Comparison of ENCODE assay signal across 1 cellular context in the genomic region with DNA sequence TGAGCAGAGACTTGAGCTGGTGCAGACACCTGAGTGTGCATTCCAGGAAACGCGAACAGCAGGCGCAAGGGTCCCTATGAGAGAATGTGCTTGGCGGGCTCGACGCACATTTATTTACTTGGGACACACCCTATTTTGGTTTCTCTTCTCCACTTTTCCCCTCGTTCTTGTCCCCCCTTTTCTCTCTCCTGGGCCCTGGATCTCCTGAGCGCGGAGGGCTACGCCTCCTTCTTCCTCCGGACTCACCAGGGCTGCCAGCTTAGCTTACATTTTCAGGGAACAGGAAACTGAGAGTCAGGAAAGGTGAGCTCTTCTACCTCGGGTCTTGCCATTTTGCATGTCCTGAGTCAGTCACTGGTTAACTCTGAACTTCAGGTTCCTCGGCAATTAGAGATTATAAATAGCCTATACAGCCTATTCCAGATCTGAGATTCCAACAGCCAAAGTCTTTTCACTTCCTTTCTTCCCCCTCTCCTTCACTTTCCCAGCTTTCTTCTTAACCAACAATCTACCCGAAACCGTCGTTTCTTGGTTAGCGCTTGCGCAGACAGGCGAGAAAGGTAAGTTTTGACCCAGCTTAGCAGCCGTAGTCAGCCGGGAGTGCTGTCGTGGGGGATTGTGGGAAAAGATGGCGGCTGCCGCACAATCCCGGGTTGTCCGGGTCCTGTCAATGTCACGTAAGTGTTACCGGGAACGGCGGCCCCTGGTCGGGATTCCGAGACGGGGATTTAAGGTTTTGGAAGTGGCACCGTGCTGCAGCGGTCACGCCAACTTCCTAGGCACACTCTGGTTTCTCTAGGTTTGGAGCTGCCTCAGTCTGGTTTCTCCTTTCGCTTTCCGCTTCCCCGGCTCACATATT.
TF ChIP-seq lines count a peak whose summit lies in the region.

A gene (minus strand): TSS at position 553 of the 859 bp plus-strand sequence. CDS start 10,855 bp downstream, outside the sequence.
A gene (plus strand): TSS at position 616 of the 859 bp plus-strand sequence. CDS start 13 bp downstream, at position 629.

TF ChIP-seq in GM12878, 131 proteins besides CTCF, POLR2A, EP300 and RAD21 (continued from another document and continues in another):
- TF ChIP-seq, protein P1, sequence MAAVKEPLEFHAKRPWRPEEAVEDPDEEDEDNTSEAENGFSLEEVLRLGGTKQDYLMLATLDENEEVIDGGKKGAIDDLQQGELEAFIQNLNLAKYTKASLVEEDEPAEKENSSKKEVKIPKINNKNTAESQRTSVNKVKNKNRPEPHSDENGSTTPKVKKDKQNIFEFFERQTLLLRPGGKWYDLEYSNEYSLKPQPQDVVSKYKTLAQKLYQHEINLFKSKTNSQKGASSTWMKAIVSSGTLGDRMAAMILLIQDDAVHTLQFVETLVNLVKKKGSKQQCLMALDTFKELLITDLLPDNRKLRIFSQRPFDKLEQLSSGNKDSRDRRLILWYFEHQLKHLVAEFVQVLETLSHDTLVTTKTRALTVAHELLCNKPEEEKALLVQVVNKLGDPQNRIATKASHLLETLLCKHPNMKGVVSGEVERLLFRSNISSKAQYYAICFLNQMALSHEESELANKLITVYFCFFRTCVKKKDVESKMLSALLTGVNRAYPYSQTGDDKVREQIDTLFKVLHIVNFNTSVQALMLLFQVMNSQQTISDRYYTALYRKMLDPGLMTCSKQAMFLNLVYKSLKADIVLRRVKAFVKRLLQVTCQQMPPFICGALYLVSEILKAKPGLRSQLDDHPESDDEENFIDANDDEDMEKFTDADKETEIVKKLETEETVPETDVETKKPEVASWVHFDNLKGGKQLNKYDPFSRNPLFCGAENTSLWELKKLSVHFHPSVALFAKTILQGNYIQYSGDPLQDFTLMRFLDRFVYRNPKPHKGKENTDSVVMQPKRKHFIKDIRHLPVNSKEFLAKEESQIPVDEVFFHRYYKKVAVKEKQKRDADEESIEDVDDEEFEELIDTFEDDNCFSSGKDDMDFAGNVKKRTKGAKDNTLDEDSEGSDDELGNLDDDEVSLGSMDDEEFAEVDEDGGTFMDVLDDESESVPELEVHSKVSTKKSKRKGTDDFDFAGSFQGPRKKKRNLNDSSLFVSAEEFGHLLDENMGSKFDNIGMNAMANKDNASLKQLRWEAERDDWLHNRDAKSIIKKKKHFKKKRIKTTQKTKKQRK (IDR thresholded peaks at IDR 0.05; ENCODE audit: low read depth, low read length), result no peak
- TF ChIP-seq PAX5 (IDR thresholded peaks at IDR 0.05; ENCODE audit: borderline replicate concordance, low read depth, low read length) (0 out of 2 replicates have a peak, but pooled peaks have one; percentile 18), SUZ12 (IDR thresholded peaks at IDR 0.05; ENCODE audit: unreplicated experiment) (no peak), RBBP5 (conservative IDR thresholded peaks at IDR 0.05) (peak; percentile 60; the same call in 1 of the 2 replicates), ZNF217 (IDR thresholded peaks at IDR 0.05) (no peak), ATF7 (IDR thresholded peaks at IDR 0.05; ENCODE audit: low read depth) (peak; percentile 32; the same call in 1 of the 2 replicates), EZH2 (IDR thresholded peaks at IDR 0.05; ENCODE audit: borderline replicate concordance, control insufficient read depth, low read depth, low read length) (no peak), SRF (IDR thresholded peaks at IDR 0.05; ENCODE audit: low read depth in 2 of 2, low read length in 2 of 2) (no peak), RB1 (IDR thresholded peaks at IDR 0.05; ENCODE audit: borderline replicate concordance) (peak; percentile 38; the same call in 1 of the 2 replicates), POLR2AphosphoS5 (IDR thresholded peaks at IDR 0.05; ENCODE audit: low read length) (peak; percentile 95), FOS (IDR thresholded peaks at IDR 0.05; ENCODE audit: borderline replicate concordance, extremely low read depth, insufficient read length) (no peak), TCF7 (IDR thresholded peaks at IDR 0.05; ENCODE audit: borderline replicate concordance) (no peak), ZSCAN29 (IDR thresholded peaks at IDR 0.05) (no peak), KAT2A (conservative IDR thresholded peaks at IDR 0.05; ENCODE audit: control insufficient read depth, low read depth, low read length) (no peak), IRF4 (IDR thresholded peaks at IDR 0.05; ENCODE audit: low read depth, low read length) (peak; percentile 79), SUPT20H (IDR thresholded peaks at IDR 0.05; ENCODE audit: borderline replicate concordance, control insufficient read depth, low read depth, low read length) (no peak), DPF2 (IDR thresholded peaks at IDR 0.05) (no peak), ASH2L (IDR thresholded peaks at IDR 0.05; ENCODE audit: borderline replicate concordance, low read depth) (peak; percentile 91; the same call in 1 of the 2 replicates), ESRRA (IDR thresholded peaks at IDR 0.05; ENCODE audit: low read length) (peak; percentile 92), TCF3 (IDR thresholded peaks at IDR 0.05; ENCODE audit: borderline replicate concordance, insufficient read depth, low read depth, low read length) (peak; percentile 51; the same call in 1 of the 2 replicates), BMI1 (IDR thresholded peaks at IDR 0.05; ENCODE audit: borderline replicate concordance) (no peak), EED (IDR thresholded peaks at IDR 0.05; ENCODE audit: low read depth) (peak; percentile 49; the same call in 1 of the 2 replicates), LARP7 (IDR thresholded peaks at IDR 0.05) (no peak), ZNF24 (IDR thresholded peaks at IDR 0.05) (no peak), MYB (IDR thresholded peaks at IDR 0.05; ENCODE audit: borderline replicate concordance, low read depth, low read length) (no peak), ZBED1 (IDR thresholded peaks at IDR 0.05; ENCODE audit: borderline replicate concordance) (no peak), SPI1 (IDR thresholded peaks at IDR 0.05; ENCODE audit: borderline replicate concordance, insufficient read depth, low read depth, low read length) (no peak)
- TF ChIP-seq, protein P2, sequence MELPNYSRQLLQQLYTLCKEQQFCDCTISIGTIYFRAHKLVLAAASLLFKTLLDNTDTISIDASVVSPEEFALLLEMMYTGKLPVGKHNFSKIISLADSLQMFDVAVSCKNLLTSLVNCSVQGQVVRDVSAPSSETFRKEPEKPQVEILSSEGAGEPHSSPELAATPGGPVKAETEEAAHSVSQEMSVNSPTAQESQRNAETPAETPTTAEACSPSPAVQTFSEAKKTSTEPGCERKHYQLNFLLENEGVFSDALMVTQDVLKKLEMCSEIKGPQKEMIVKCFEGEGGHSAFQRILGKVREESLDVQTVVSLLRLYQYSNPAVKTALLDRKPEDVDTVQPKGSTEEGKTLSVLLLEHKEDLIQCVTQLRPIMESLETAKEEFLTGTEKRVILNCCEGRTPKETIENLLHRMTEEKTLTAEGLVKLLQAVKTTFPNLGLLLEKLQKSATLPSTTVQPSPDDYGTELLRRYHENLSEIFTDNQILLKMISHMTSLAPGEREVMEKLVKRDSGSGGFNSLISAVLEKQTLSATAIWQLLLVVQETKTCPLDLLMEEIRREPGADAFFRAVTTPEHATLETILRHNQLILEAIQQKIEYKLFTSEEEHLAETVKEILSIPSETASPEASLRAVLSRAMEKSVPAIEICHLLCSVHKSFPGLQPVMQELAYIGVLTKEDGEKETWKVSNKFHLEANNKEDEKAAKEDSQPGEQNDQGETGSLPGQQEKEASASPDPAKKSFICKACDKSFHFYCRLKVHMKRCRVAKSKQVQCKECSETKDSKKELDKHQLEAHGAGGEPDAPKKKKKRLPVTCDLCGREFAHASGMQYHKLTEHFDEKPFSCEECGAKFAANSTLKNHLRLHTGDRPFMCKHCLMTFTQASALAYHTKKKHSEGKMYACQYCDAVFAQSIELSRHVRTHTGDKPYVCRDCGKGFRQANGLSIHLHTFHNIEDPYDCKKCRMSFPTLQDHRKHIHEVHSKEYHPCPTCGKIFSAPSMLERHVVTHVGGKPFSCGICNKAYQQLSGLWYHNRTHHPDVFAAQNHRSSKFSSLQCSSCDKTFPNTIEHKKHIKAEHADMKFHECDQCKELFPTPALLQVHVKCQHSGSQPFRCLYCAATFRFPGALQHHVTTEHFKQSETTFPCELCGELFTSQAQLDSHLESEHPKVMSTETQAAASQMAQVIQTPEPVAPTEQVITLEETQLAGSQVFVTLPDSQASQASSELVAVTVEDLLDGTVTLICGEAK (IDR thresholded peaks at IDR 0.05; ENCODE audit: borderline replicate concordance), result no peak; the same call in 1 of the 2 replicates
- TF ChIP-seq, protein P3, sequence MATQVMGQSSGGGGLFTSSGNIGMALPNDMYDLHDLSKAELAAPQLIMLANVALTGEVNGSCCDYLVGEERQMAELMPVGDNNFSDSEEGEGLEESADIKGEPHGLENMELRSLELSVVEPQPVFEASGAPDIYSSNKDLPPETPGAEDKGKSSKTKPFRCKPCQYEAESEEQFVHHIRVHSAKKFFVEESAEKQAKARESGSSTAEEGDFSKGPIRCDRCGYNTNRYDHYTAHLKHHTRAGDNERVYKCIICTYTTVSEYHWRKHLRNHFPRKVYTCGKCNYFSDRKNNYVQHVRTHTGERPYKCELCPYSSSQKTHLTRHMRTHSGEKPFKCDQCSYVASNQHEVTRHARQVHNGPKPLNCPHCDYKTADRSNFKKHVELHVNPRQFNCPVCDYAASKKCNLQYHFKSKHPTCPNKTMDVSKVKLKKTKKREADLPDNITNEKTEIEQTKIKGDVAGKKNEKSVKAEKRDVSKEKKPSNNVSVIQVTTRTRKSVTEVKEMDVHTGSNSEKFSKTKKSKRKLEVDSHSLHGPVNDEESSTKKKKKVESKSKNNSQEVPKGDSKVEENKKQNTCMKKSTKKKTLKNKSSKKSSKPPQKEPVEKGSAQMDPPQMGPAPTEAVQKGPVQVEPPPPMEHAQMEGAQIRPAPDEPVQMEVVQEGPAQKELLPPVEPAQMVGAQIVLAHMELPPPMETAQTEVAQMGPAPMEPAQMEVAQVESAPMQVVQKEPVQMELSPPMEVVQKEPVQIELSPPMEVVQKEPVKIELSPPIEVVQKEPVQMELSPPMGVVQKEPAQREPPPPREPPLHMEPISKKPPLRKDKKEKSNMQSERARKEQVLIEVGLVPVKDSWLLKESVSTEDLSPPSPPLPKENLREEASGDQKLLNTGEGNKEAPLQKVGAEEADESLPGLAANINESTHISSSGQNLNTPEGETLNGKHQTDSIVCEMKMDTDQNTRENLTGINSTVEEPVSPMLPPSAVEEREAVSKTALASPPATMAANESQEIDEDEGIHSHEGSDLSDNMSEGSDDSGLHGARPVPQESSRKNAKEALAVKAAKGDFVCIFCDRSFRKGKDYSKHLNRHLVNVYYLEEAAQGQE (IDR thresholded peaks at IDR 0.05; ENCODE audit: low read depth, low read length), result no peak
- TF ChIP-seq, protein P4, sequence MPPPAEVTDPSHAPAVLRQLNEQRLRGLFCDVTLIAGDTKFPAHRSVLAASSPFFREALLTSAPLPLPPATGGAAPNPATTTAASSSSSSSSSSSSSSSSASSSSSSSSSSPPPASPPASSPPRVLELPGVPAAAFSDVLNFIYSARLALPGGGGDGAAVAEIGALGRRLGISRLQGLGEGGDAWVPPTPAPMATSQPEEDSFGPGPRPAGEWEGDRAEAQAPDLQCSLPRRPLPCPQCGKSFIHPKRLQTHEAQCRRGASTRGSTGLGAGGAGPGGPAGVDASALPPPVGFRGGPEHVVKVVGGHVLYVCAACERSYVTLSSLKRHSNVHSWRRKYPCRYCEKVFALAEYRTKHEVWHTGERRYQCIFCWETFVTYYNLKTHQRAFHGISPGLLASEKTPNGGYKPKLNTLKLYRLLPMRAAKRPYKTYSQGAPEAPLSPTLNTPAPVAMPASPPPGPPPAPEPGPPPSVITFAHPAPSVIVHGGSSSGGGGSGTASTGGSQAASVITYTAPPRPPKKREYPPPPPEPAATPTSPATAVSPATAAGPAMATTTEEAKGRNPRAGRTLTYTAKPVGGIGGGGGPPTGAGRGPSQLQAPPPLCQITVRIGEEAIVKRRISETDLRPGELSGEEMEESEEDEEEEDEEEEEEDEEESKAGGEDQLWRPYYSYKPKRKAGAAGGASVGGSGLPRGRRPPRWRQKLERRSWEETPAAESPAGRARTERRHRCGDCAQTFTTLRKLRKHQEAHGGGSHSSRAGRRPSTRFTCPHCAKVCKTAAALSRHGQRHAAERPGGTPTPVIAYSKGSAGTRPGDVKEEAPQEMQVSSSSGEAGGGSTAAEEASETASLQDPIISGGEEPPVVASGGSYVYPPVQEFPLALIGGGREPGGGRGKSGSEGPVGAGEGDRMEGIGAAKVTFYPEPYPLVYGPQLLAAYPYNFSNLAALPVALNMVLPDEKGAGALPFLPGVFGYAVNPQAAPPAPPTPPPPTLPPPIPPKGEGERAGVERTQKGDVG (CRISPR knock-in tag; IDR thresholded peaks at IDR 0.05), result no peak
- TF ChIP-seq, protein P5, sequence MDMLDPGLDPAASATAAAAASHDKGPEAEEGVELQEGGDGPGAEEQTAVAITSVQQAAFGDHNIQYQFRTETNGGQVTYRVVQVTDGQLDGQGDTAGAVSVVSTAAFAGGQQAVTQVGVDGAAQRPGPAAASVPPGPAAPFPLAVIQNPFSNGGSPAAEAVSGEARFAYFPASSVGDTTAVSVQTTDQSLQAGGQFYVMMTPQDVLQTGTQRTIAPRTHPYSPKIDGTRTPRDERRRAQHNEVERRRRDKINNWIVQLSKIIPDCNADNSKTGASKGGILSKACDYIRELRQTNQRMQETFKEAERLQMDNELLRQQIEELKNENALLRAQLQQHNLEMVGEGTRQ (IDR thresholded peaks at IDR 0.05; ENCODE audit: borderline replicate concordance, low read depth, low read length), result no peak; the same call in 1 of the 2 replicates
- TF ChIP-seq, protein P6, sequence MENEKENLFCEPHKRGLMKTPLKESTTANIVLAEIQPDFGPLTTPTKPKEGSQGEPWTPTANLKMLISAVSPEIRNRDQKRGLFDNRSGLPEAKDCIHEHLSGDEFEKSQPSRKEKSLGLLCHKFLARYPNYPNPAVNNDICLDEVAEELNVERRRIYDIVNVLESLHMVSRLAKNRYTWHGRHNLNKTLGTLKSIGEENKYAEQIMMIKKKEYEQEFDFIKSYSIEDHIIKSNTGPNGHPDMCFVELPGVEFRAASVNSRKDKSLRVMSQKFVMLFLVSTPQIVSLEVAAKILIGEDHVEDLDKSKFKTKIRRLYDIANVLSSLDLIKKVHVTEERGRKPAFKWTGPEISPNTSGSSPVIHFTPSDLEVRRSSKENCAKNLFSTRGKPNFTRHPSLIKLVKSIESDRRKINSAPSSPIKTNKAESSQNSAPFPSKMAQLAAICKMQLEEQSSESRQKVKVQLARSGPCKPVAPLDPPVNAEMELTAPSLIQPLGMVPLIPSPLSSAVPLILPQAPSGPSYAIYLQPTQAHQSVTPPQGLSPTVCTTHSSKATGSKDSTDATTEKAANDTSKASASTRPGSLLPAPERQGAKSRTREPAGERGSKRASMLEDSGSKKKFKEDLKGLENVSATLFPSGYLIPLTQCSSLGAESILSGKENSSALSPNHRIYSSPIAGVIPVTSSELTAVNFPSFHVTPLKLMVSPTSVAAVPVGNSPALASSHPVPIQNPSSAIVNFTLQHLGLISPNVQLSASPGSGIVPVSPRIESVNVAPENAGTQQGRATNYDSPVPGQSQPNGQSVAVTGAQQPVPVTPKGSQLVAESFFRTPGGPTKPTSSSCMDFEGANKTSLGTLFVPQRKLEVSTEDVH (IDR thresholded peaks at IDR 0.05; ENCODE audit: low read depth, partially characterized antibody), result no peak
- TF ChIP-seq, protein P7, sequence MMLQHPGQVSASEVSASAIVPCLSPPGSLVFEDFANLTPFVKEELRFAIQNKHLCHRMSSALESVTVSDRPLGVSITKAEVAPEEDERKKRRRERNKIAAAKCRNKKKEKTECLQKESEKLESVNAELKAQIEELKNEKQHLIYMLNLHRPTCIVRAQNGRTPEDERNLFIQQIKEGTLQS (IDR thresholded peaks at IDR 0.05; ENCODE audit: borderline replicate concordance, extremely low read depth, low read depth, low read length), result no peak
- TF ChIP-seq, protein P8, sequence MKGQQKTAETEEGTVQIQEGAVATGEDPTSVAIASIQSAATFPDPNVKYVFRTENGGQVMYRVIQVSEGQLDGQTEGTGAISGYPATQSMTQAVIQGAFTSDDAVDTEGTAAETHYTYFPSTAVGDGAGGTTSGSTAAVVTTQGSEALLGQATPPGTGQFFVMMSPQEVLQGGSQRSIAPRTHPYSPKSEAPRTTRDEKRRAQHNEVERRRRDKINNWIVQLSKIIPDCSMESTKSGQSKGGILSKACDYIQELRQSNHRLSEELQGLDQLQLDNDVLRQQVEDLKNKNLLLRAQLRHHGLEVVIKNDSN (IDR thresholded peaks at IDR 0.05; ENCODE audit: borderline replicate concordance, extremely low read length, insufficient read depth, low read depth, low read length), result no peak
